In the genomic region with DNA sequence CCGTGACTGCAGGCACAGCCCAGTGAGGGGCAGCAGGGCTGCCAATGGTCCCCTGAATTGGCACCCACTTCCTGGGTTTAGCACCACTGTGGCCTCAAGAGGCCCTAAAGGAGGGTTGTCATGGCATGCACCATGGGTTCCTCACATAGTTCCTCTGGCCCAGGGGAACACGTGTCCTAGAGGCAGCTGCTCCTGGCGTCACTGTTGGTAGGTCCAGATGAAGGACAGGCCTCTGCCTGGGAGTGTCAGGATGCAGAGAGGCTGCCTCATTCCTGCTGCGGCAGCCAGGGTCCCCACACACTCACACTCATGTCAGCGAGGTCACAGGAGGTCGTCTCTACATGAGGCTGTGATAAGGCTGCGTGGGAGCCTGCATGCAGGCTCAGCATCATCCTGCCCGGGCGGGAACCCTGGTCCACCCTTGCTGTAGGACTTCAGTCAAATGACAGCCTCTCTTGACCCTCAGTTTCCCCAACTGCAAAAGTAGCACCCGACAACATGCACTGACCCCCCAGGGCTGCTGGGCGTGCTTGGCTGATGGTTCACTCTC, we compare ENCODE assay signal across 9 cellular contexts. TPM values are rescaled to one million over a fixed set of nuclear protein-coding genes. Genes with fewer than 3 reads are reported as not detected.
A peak's percentile ranks its signal among the peaks of the same experiment; 100 is the strongest.
DNase-seq lines count a peak whose midpoint lies in the region; ATAC-seq and TF ChIP-seq lines count a peak whose summit lies in the region.
"Had no signal": no experiment of that assay in that cellular context is flagged by ENCODE, and none has a peak within 500 bp of the region (broad histone marks: within the 10 kb centered on the region; RNA-seq: fewer than 3 reads in every experiment).

No MANE protein-coding gene starts in this region.

- H3K4me1 ChIP-seq in breast epithelium: peaks cover 0 to 7% of the 10 kb centered on the region in 2 donors
- peaks cover 16% of the 10 kb centered on the region for H3K4me1 ChIP-seq in mesenchymal stem cell (ENCODE audit: control insufficient read depth, insufficient read depth, low read depth, low read length)
- peaks cover 6% of the 10 kb centered on the region for H3K4me1 ChIP-seq in thymus (ENCODE audit: control insufficient read depth, insufficient read depth, low read length)

- CTCF ChIA-PET in MCF 10A (lab: Yijun Ruan, JAX) (interaction anchor here (0.6 to 4.0 kb wide), 16 partner anchors 30 to 804 kb away, joined by 3 to 21 read pairs (median 3); no protein-coding TSS in a partner anchor), GM10248 (lab: Yijun Ruan, JAX) (interaction anchor here (0.7 to 3.0 kb wide), 12 partner anchors 8 to 330 kb away, joined by 3 to 7 read pairs (median 3); no protein-coding TSS in a partner anchor)

- H3K9me3 ChIP-seq in breast epithelium: no peaks in the 10 kb centered on the region
- no peaks in the 10 kb centered on the region for H3K9me3 ChIP-seq in mesenchymal stem cell (ENCODE audit: control insufficient read depth, low read length)
- no peaks in the 10 kb centered on the region for H3K9me3 ChIP-seq in thymus (ENCODE audit: control insufficient read depth)

- H3K27ac Mint-ChIP-seq in MCF 10A (ENCODE audit: low read depth, unreplicated experiment): no peak overlapping the region
- peak overlapping the region; percentile 93 for H3K27ac Mint-ChIP-seq in activated T-helper 17 cell treated with anti-CD3 and anti-CD28 coated beads, Interleukin-2, amount 50 U/mL, for 72 hours

- no peaks in the 10 kb centered on the region for H3K27me3 ChIP-seq in breast epithelium
- H3K27me3 ChIP-seq in mesenchymal stem cell (ENCODE audit: control insufficient read depth in 1 of 2, insufficient read depth in 1 of 2, low read length in 2 of 2): peaks cover 9 to 10% of the 10 kb centered on the region in 2 experiments
- no peaks in the 10 kb centered on the region for H3K27me3 ChIP-seq in thymus (ENCODE audit: control insufficient read depth, insufficient read depth)

- peak overlapping the region; percentile 10 for H4K8ac ChIP-seq in mesenchymal stem cell (ENCODE audit: low read length)

- peaks cover 6% of the 10 kb centered on the region for H3K36me3 Mint-ChIP-seq in MCF 10A (ENCODE audit: insufficient read depth, unreplicated experiment)
- no peaks in the 10 kb centered on the region for H3K36me3 Mint-ChIP-seq in activated T-helper 17 cell treated with anti-CD3 and anti-CD28 coated beads, Interleukin-2, amount 50 U/mL, for 72 hours (ENCODE audit: low read depth)

- no peaks in the 10 kb centered on the region for H3K79me1 ChIP-seq in mesenchymal stem cell (replicated peaks; ENCODE audit: low read length, poor library complexity, severe bottlenecking)

- no peak overlapping the region for H2BK15ac ChIP-seq in mesenchymal stem cell (ENCODE audit: low read depth, poor library complexity, severe bottlenecking)

- WGBS in mesenchymal stem cell: 82% methylated on average over 11 of the region's 11 CpGs
- WGBS in thymus: 95% methylated on average over 11 of the region's 11 CpGs

- no peak for TF ChIP-seq POLR2A in breast epithelium (IDR thresholded peaks at IDR 0.05)

- H2BK5ac ChIP-seq in mesenchymal stem cell (ENCODE audit: low read depth, low read length, poor library complexity, severe bottlenecking): no peak overlapping the region

- H3K9me3 Mint-ChIP-seq in MCF 10A (ENCODE audit: unreplicated experiment): no peaks in the 10 kb centered on the region
- H3K9me3 Mint-ChIP-seq in activated T-helper 17 cell treated with anti-CD3 and anti-CD28 coated beads, Interleukin-2, amount 50 U/mL, for 72 hours: no peaks in the 10 kb centered on the region
- H3K9me3 Mint-ChIP-seq: nephron had no signal

- no peak overlapping the region for H3K23ac ChIP-seq in mesenchymal stem cell (ENCODE audit: low read length in 2 of 2)

- H3K27me3 Mint-ChIP-seq in MCF 10A (ENCODE audit: insufficient read depth, unreplicated experiment): no peaks in the 10 kb centered on the region
- H3K27me3 Mint-ChIP-seq in activated T-helper 17 cell treated with anti-CD3 and anti-CD28 coated beads, Interleukin-2, amount 50 U/mL, for 72 hours: no peaks in the 10 kb centered on the region

- H3K27ac ChIP-seq in breast epithelium (peak overlapping the region; percentile 72 to 83), mesenchymal stem cell (ENCODE audit: low read length, poor library complexity, severe bottlenecking) (no peak overlapping the region), thymus (ENCODE audit: low read depth) (peak overlapping the region; percentile 83)

- no peaks in the 10 kb centered on the region for H3K4me1 Mint-ChIP-seq in MCF 10A (ENCODE audit: insufficient read depth, unreplicated experiment)
- peaks cover 8% of the 10 kb centered on the region for H3K4me1 Mint-ChIP-seq in activated T-helper 17 cell treated with anti-CD3 and anti-CD28 coated beads, Interleukin-2, amount 50 U/mL, for 72 hours

- H2BK120ac ChIP-seq in mesenchymal stem cell (ENCODE audit: low read depth, low read length): no peak overlapping the region

- H3K14ac ChIP-seq in mesenchymal stem cell (ENCODE audit: low read length in 2 of 2): peak overlapping the region in 1 of 2 experiments; percentile 53

- H3K4me3 ChIP-seq in breast epithelium: peak overlapping the region; percentile 62 to 85 (median 82)
- peak overlapping the region in 1 of 2 experiments; percentile 83 for H3K4me3 ChIP-seq in mesenchymal stem cell (ENCODE audit: insufficient read depth in 1 of 2, low read depth in 1 of 2, low read length in 2 of 2)
- H3K4me3 ChIP-seq in thymus (ENCODE audit: low read length): no peak overlapping the region

- H2AK5ac ChIP-seq in mesenchymal stem cell (ENCODE audit: low read length, severe bottlenecking): no peak overlapping the region

- peak overlapping the region; percentile 15 for H2AFZ ChIP-seq in mesenchymal stem cell (ENCODE audit: low read depth, low read length)

- POLR2A ChIA-PET in MCF 10A (lab: Yijun Ruan, JAX) (no interaction called here), GM10248 (lab: Yijun Ruan, JAX) (no interaction called here)

- no TSS peak for BruUV-seq in MCF 10A (replicated peaks; lab: Mats Ljungman, UMichigan)

- H3K9ac ChIP-seq in mesenchymal stem cell (ENCODE audit: low read length): peak overlapping the region; percentile 84

- H4K91ac ChIP-seq in mesenchymal stem cell (ENCODE audit: low read length): no peak overlapping the region

- H3K36me3 ChIP-seq in breast epithelium: no peaks in the 10 kb centered on the region
- H3K36me3 ChIP-seq in mesenchymal stem cell (ENCODE audit: control insufficient read depth in 1 of 2, insufficient read depth in 2 of 2, low read depth in 1 of 2, low read length in 2 of 2): peaks cover 0 to 3% of the 10 kb centered on the region in 2 experiments
- H3K36me3 ChIP-seq in thymus (ENCODE audit: control insufficient read depth, insufficient read depth): no peaks in the 10 kb centered on the region

- intact Hi-C loops in breast epithelium (cut with DNase I; ENCODE audit: low total_unique reads): no loop called here
- intact Hi-C loops in MCF 10A (cut with micrococcal nuclease): loop anchor here (1.0 to 2.0 kb wide), 4 partner anchors 138 to 643 kb away; no protein-coding TSS in a partner anchor

- no peak overlapping the region for H3K4ac ChIP-seq in mesenchymal stem cell (ENCODE audit: low read depth in 1 of 2, low read length in 2 of 2)

- H2BK12ac ChIP-seq in mesenchymal stem cell (ENCODE audit: low read length in 2 of 2): no peak overlapping the region

- ATAC-seq in activated T-helper 17 cell treated with anti-CD3 and anti-CD28 coated beads, Interleukin-2, amount 50 U/mL, for 72 hours (replicated peaks): no peak
- no peak for ATAC-seq in GM21723 (IDR thresholded peaks at IDR 0.05; ENCODE audit: unreplicated experiment)

- no peak overlapping the region for H3K4me2 ChIP-seq in mesenchymal stem cell (ENCODE audit: low read length, poor library complexity, severe bottlenecking)

- TF ChIP-seq CTCF in breast epithelium (IDR thresholded peaks at IDR 0.05) (no peak), MCF 10A (IDR thresholded peaks at IDR 0.05; ENCODE audit: unreplicated experiment) (no peak), GM10248 (IDR thresholded peaks at IDR 0.05; ENCODE audit: control extremely low read depth, extremely low read depth, low read depth, missing control alignments) (no peak)

- DNase-seq in breast epithelium (ENCODE audit: low spot score in 2 of 2): peak in 1 of 2 donors; percentile 10
- DNase-seq in MCF 10A (ENCODE audit: unreplicated experiment): no peak
- DNase-seq in mesenchymal stem cell: no peak
- DNase-seq in GM10248 (ENCODE audit: extremely low spot score): no peak
- no peak for DNase-seq in SHP77 treated with DMSO at 0.1 percent for 48 hours (lab: John Stamatoyannopoulos, UW)

- no peak overlapping the region for H3K18ac ChIP-seq in mesenchymal stem cell (ENCODE audit: low read depth in 1 of 2, low read length in 2 of 2)

- H3K4me3 Mint-ChIP-seq in MCF 10A (ENCODE audit: unreplicated experiment): no peak overlapping the region
- H3K4me3 Mint-ChIP-seq in activated T-helper 17 cell treated with anti-CD3 and anti-CD28 coated beads, Interleukin-2, amount 50 U/mL, for 72 hours: peak overlapping the region; percentile 93

RNA-seq across cellular contexts. Expression of gene SFMBT1, which starts 26.1 kb away (rescaled TPM):
- total RNA-seq in breast epithelium (10 to 100 TPM; 17.9 to 35.1 (median 30.2) TPM), MCF 10A (2022) (11.5 and 11.8 TPM in 2 replicates)
- 10 to 100 TPM; 26.1 to 29.9 TPM for total RNA-seq in activated T-helper 17 cell treated with anti-CD3 and anti-CD28 coated beads, Interleukin-2, amount 50 U/mL, for 72 hours
- polyA plus RNA-seq in mesenchymal stem cell (2013, experiment 1 of 2): 1.2 TPM
- polyA plus RNA-seq in mesenchymal stem cell (2013, experiment 2 of 2): 1.1 TPM
- 6.2 TPM for polyA plus RNA-seq in thymus

RNA-seq across cellular contexts. Expression of gene RFT1, which starts 58.3 kb away (rescaled TPM):
- total RNA-seq in breast epithelium (10 to 100 TPM in 2 of 3 donors, 1 to 10 TPM in 1; 9.5 to 11.7 (median 10.1) TPM), MCF 10A (2022) (40.1 and 42.7 TPM in 2 replicates)
- total RNA-seq in activated T-helper 17 cell treated with anti-CD3 and anti-CD28 coated beads, Interleukin-2, amount 50 U/mL, for 72 hours: 10 to 100 TPM; 24.6 to 42.0 TPM
- 10.1 TPM for polyA plus RNA-seq in mesenchymal stem cell (2013, experiment 1 of 2)
- polyA plus RNA-seq in mesenchymal stem cell (2013, experiment 2 of 2): 10.0 TPM
- polyA plus RNA-seq in thymus: 8.0 TPM
